ENCODE assay signal across 11 cellular contexts in the genomic region with DNA sequence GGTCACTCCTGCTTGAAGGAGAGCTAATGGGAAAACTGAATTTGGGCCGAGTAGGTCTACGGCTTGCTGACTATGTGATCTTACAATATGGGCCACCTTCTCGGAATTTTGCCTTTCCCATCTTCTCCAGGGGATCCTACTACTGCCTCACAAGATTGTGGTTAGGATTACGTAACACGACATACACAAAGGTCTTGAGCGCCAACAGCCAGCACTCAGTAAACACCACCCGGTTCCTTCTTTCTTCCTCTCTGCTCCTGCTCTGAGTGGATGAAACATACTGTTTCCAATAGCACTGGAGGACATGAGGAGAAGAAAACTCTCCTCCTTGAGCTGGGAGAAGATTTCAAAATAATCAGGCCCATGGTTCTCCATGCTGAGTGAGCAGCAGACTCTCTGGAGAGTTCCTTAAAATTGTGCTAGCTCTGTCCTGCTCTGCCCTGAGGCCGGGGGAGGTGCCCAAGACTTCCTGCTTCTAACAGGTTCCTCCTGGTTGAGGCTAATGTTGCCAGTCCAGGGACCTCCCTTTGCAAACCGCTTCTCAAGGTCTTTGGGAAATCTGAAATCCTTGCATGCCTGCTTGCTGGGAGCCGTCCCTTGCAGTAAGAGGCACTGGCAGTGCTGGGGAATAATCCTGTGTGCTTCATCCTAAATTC. TPM values are rescaled to one million over a fixed set of nuclear protein-coding genes. Genes with fewer than 3 reads are reported as not detected.
DNase-seq lines count a peak whose midpoint lies in the region; ATAC-seq, FAIRE-seq and TF ChIP-seq lines count a peak whose summit lies in the region.
"Had no signal": no experiment of that assay in that cellular context is flagged by ENCODE, and none has a peak within 500 bp of the region (broad histone marks: within the 10 kb centered on the region; RNA-seq: fewer than 3 reads in every experiment).

No MANE protein-coding gene starts in this region.

- no peak overlapping the region for H3K27ac ChIP-seq in H1 (ENCODE audit: low read depth, low read length)
- H3K27ac ChIP-seq: thoracic aorta had no signal

- H3K79me2 ChIP-seq in H1 (ENCODE audit: control insufficient read depth in 1 of 2, insufficient read depth in 2 of 2, low read length in 2 of 2) = no peaks in the 10 kb centered on the region

- H3K14ac ChIP-seq in H1 (ENCODE audit: insufficient read length) = no peak overlapping the region

- TF ChIP-seq POLR2A in H1 (IDR thresholded peaks at IDR 0.05; ENCODE audit: control extremely low read depth in 1 of 2, low read depth in 2 of 2, low read length in 2 of 2) = no peak

- no peaks in the 10 kb centered on the region for H3K4me1 ChIP-seq in H1 (replicated peaks in 1 of 4; ENCODE audit: control insufficient read depth in 3 of 4, insufficient read depth in 4 of 4, low read length in 3 of 4)

- H4K91ac ChIP-seq in H1 (replicated peaks; ENCODE audit: insufficient read length, low read length) = no peak overlapping the region

- 0 out of 2 replicates have a peak overlapping the region, but pooled peaks have one; percentile 72 for H2AFZ ChIP-seq in H1 (ENCODE audit: low read length)

- no peaks in the 10 kb centered on the region for H3K79me1 ChIP-seq in H1 (ENCODE audit: low read depth, low read length)

- no peak overlapping the region for H4K5ac ChIP-seq in H1 (ENCODE audit: insufficient read length, low read depth, low read length)

- H3K4me3 ChIP-seq in H1 (ENCODE audit: extremely low read depth in 1 of 4, insufficient read depth in 2 of 4, low read depth in 3 of 4, low read length in 4 of 4) = no peak overlapping the region
- H3K4me3 ChIP-seq: thoracic aorta had no signal

- TF ChIP-seq RAD21 in H1 (IDR thresholded peaks at IDR 0.05 in 1 of 2, conservative IDR thresholded peaks at IDR 0.05 in 1 of 2; ENCODE audit: low read depth in 2 of 2, low read length in 2 of 2) = no peak

- H2BK5ac ChIP-seq in H1 (ENCODE audit: low read depth, low read length) = no peak overlapping the region

- no peak overlapping the region for H3K23ac ChIP-seq in H1 (ENCODE audit: insufficient read length)

- no peaks in the 10 kb centered on the region for H3K23me2 ChIP-seq in H1 (ENCODE audit: low read depth, low read length)

- no peak for TF ChIP-seq EP300 in H1 (IDR thresholded peaks at IDR 0.05; ENCODE audit: borderline replicate concordance in 1 of 2, low read depth in 2 of 2, low read length in 2 of 2)

- no peak overlapping the region for H2BK120ac ChIP-seq in H1 (replicated peaks; ENCODE audit: low read depth, low read length)

- H2BK12ac ChIP-seq in H1 (ENCODE audit: low read depth, low read length) = no peak overlapping the region

- H4K20me1 ChIP-seq in H1 (replicated peaks in 1 of 2; ENCODE audit: control insufficient read depth in 1 of 2, insufficient read depth in 2 of 2, low read length in 2 of 2) = no peaks in the 10 kb centered on the region

- CTCF ChIA-PET in H1 (lab: Charles Lee; ENCODE audit: partially characterized antibody) = interaction anchor here (1.0 to 2.1 kb wide), 4 partner anchors 22 to 114 kb away, joined by 3 to 7 read pairs (median 4); no protein-coding TSS in a partner anchor

- no peak for ATAC-seq in HG02623 (IDR thresholded peaks at IDR 0.05; ENCODE audit: unreplicated experiment)

- H3K4me2 ChIP-seq in H1 (ENCODE audit: insufficient read depth in 1 of 2, low read depth in 2 of 2, low read length in 2 of 2) = no peak overlapping the region

- no peak overlapping the region for H2BK20ac ChIP-seq in H1 (ENCODE audit: low read length)

- POLR2A ChIA-PET in H1 (lab: Charles Lee; ENCODE audit: partially characterized antibody) = no interaction called here

- no peak overlapping the region for H3K56ac ChIP-seq in H1 (replicated peaks; ENCODE audit: insufficient read length, low read depth, low read length)

- H3K36me3 ChIP-seq in H1 (ENCODE audit: control insufficient read depth in 2 of 4, insufficient read depth in 4 of 4, low read length in 3 of 4) = no peaks in the 10 kb centered on the region

- no peak overlapping the region for H2AK5ac ChIP-seq in H1 (ENCODE audit: low read depth, low read length)

- WGBS in H1 (ENCODE audit: extremely low coverage in 1 of 2, insufficient coverage in 1 of 2, insufficient read length in 1 of 2, insufficient replicate concordance in 2 of 2, low coverage in 1 of 2, low lambda C conversion rate in 2 of 2, missing lambda C conversion rate in 1 of 2), 2 experiments = 85% methylated on average over 10 of the region's 10 CpGs; no CpG with 5 or more reads in 1 of the 2 experiments

- no peak for FAIRE-seq in H1 (lab: Jason Lieb, UNC)

- no peak overlapping the region for H4K8ac ChIP-seq in H1 (ENCODE audit: extremely low read depth, insufficient read depth, low read length)

- DNase-seq in A172 (ENCODE audit: low spot score) (peak; percentile 19), NOMO-1 treated with DMSO at 0.1 percent for 48 hours (lab: John Stamatoyannopoulos, UW; ENCODE audit: unreplicated experiment) (peak; percentile 78), H1 (ENCODE audit: low read depth in 1 of 2, low spot score in 2 of 2) (no peak), medulla oblongata (ENCODE audit: extremely low spot score) (peak; percentile 44), T-helper 2 cell (no peak), NCI-H345 (lab: John Stamatoyannopoulos, UW) (no peak), HuH-7 (ENCODE audit: low spot score) (no peak)
- DNase-seq: stimulated activated CD4-positive, alpha-beta T cell treated with anti-CD3 and anti-CD28 coated beads, Interleukin-1b, Interleukin-23, amount 100 ng/mL, for 48 hours; T-helper 9 cell had no signal

- no peak overlapping the region for H3K4ac ChIP-seq in H1 (replicated peaks; ENCODE audit: insufficient read length, low read depth, low read length)

- no peak overlapping the region for H3K9ac ChIP-seq in H1 (replicated peaks in 1 of 4; ENCODE audit: extremely low read depth in 1 of 4, low read depth in 3 of 4, low read length in 3 of 4)

- no peak overlapping the region; the same call in 1 of the 2 replicates for H3K18ac ChIP-seq in H1 (ENCODE audit: extremely low read depth, low read length)

- H3K27me3 ChIP-seq in H1 (replicated peaks in 1 of 4; ENCODE audit: control insufficient read depth in 3 of 4, extremely low read depth in 1 of 4, insufficient read depth in 3 of 4, low read length in 3 of 4) = no peaks in the 10 kb centered on the region

- no peak overlapping the region for H2BK15ac ChIP-seq in H1 (ENCODE audit: low read length)

- no peaks in the 10 kb centered on the region for H3K9me3 ChIP-seq in H1 (ENCODE audit: insufficient read depth in 2 of 2, low read depth in 1 of 2, low read length in 1 of 2)
- H3K9me3 ChIP-seq: thoracic aorta had no signal

- no peak for TF ChIP-seq CTCF in H1 (IDR thresholded peaks at IDR 0.05; ENCODE audit: control extremely low read depth in 1 of 3, insufficient read depth in 1 of 3, low read depth in 1 of 3, low read length in 3 of 3)

TF ChIP-seq in H1, 55 proteins besides CTCF, POLR2A, EP300 and RAD21:
- TF ChIP-seq ASH2L (IDR thresholded peaks at IDR 0.05; ENCODE audit: low read length) (no peak), YY1 (IDR thresholded peaks at IDR 0.05; ENCODE audit: low read depth, low read length) (no peak), CTBP2 (IDR thresholded peaks at IDR 0.05; ENCODE audit: borderline replicate concordance, insufficient read depth, insufficient read length, low read length) (no peak), CEBPB (IDR thresholded peaks at IDR 0.05; ENCODE audit: low read depth, low read length) (peak; percentile 26; the same call in 1 of the 2 replicates)

RNA-seq across cellular contexts. Expression of a gene that starts 29.5 kb away (rescaled TPM):
- 10.1 and 11.4 TPM in 2 replicates for total RNA-seq in A172 (2014; rRNA removed; shearing (Covaris generic))
- total RNA-seq in H1 (2021; fragmentation: NEBNext Ultra II Directional; extraction: Animal tissue kit (Norgen Biotek cat#: 25700)) = 3.1 and 3.8 TPM in 2 replicates
- 5.1 and 5.7 TPM in 2 replicates for polyA plus RNA-seq in H1 (2011; rRNA removed)
- polyA plus RNA-seq in H1 (2011; cell fraction: cytosol; rRNA removed) = 4.8 TPM
- polyA plus RNA-seq in H1 (2011; cell fraction: nucleus; rRNA removed) = 9.7 TPM
- polyA plus RNA-seq in H1 (2012, experiment 1 of 2) = 3.9 to 7.5 TPM (median 7.1 TPM) in 4 replicates
- 3.5 TPM for polyA plus RNA-seq in H1 (2012, experiment 2 of 2)
- polyA plus RNA-seq in H1 (2013, experiment 1 of 2) = 1.6 TPM
- polyA plus RNA-seq in H1 (2013, experiment 2 of 2) = 1.1 TPM
- 9.2 and 13.0 TPM in 2 replicates for polyA minus RNA-seq in H1 (2011; rRNA and poly(A)+ RNA removed)
- polyA minus RNA-seq in H1 (2011; cell fraction: cytosol; rRNA and poly(A)+ RNA removed) = 7.9 TPM
- 13.8 TPM for polyA minus RNA-seq in H1 (2011; cell fraction: nucleus; rRNA and poly(A)+ RNA removed)

RNA-seq across cellular contexts. Expression of a gene that starts 34.8 kb away (rescaled TPM):
- 9.7 and 13.2 TPM in 2 replicates for total RNA-seq in A172 (2014; rRNA removed; shearing (Covaris generic))
- 8.9 TPM in 2 replicates for total RNA-seq in H1 (2021; fragmentation: NEBNext Ultra II Directional; extraction: Animal tissue kit (Norgen Biotek cat#: 25700))
- 2.8 and 3.1 TPM in 2 replicates for polyA plus RNA-seq in H1 (2011; rRNA removed)
- polyA plus RNA-seq in H1 (2011; cell fraction: cytosol; rRNA removed) = 3.1 TPM
- polyA plus RNA-seq in H1 (2011; cell fraction: nucleus; rRNA removed) = 4.0 TPM
- 3.9 to 5.5 TPM (median 4.9 TPM) in 4 replicates for polyA plus RNA-seq in H1 (2012, experiment 1 of 2)
- polyA plus RNA-seq in H1 (2012, experiment 2 of 2) = 0.91 TPM
- 3.6 TPM for polyA plus RNA-seq in H1 (2013, experiment 1 of 2)
- polyA plus RNA-seq in H1 (2013, experiment 2 of 2) = 4.0 TPM
- polyA minus RNA-seq in H1 (2011; rRNA and poly(A)+ RNA removed) = 4.2 and 5.6 TPM in 2 replicates
- polyA minus RNA-seq in H1 (2011; cell fraction: cytosol; rRNA and poly(A)+ RNA removed) = 1.5 TPM
- polyA minus RNA-seq in H1 (2011; cell fraction: nucleus; rRNA and poly(A)+ RNA removed) = 6.6 TPM

Comparison
In these comparisons a context has a peak if more than half of its experiments do, and no peak if none do; other contexts are left out.
1. DNase-seq: peak in A172 (single experiment), NOMO-1 treated with DMSO at 0.1 percent for 48 hours (single experiment) and medulla oblongata (single experiment); none in H1 (0 of 2), T-helper 2 cell (0 of 5), NCI-H345 (single experiment) and HuH-7 (single experiment).